ENCODE assay signal across 1 cellular context in genomic region chr6:106533079-106533478, GRCh38.
TF ChIP-seq lines count a peak whose summit lies in the region.

No MANE protein-coding gene starts in this region.

TF ChIP-seq in GM12878, 131 proteins besides CTCF, POLR2A, EP300 and RAD21 (continued from another document):
- TF ChIP-seq POLR2AphosphoS5 (IDR thresholded peaks at IDR 0.05; ENCODE audit: low read length), result peak; percentile 54; the same call in 1 of the 2 replicates
